17 cellular contexts compared by ENCODE assay signal in genomic region chr10:114845978-114846693, GRCh38. TPM values are rescaled to one million over a fixed set of nuclear protein-coding genes. Genes with fewer than 3 reads are reported as not detected.
DNase-seq lines count a peak whose midpoint lies in the region; ATAC-seq, FAIRE-seq and TF ChIP-seq lines count a peak whose summit lies in the region.
"Had no signal": no experiment of that assay in that cellular context is flagged by ENCODE, and none has a peak within 500 bp of the region (broad histone marks: within the 10 kb centered on the region; RNA-seq: fewer than 3 reads in every experiment).

No MANE protein-coding gene starts in this region.

- 86 to 93% methylated on average over 8 of the region's 8 CpGs for WGBS in pancreas, 2 donors

- peaks cover 7% of the 10 kb centered on the region for H3K4me1 Mint-ChIP-seq in activated naive CD8-positive, alpha-beta T cell treated with anti-CD3 and anti-CD28 coated beads for 36 hours
- H3K4me1 Mint-ChIP-seq in activated naive CD8-positive, alpha-beta T cell treated with anti-CD3 and anti-CD28 coated beads, Interleukin-2, amount 50 U/mL, for 24 hours, result peaks cover 13% of the 10 kb centered on the region
- H3K4me1 Mint-ChIP-seq in activated T-helper 17 cell treated with anti-CD3 and anti-CD28 coated beads, Interleukin-2, amount 50 U/mL, for 72 hours, result peaks cover 21% of the 10 kb centered on the region
- H3K4me1 Mint-ChIP-seq: CD14-positive monocyte had no signal

- intact Hi-C loops in pancreas (cut with DNase I), result no loop called here

- H3K4me3 ChIP-seq in pancreas, result no peak overlapping the region
- H3K4me3 ChIP-seq: HAP-1 had no signal

- H3K27me3 ChIP-seq in pancreas, result no peaks in the 10 kb centered on the region

- H3K36me3 Mint-ChIP-seq in activated naive CD8-positive, alpha-beta T cell treated with anti-CD3 and anti-CD28 coated beads for 36 hours, result peaks cover 20% of the 10 kb centered on the region
- peaks cover 56% of the 10 kb centered on the region for H3K36me3 Mint-ChIP-seq in activated naive CD8-positive, alpha-beta T cell treated with anti-CD3 and anti-CD28 coated beads, Interleukin-2, amount 50 U/mL, for 24 hours (ENCODE audit: low read depth)
- H3K36me3 Mint-ChIP-seq in activated T-helper 17 cell treated with anti-CD3 and anti-CD28 coated beads, Interleukin-2, amount 50 U/mL, for 72 hours (ENCODE audit: low read depth), result peaks cover 100% of the 10 kb centered on the region

- H3K36me3 ChIP-seq in pancreas, result peaks cover 0 to 66% (median 15%) of the 10 kb centered on the region in 3 donors

- no peaks in the 10 kb centered on the region for H3K27me3 Mint-ChIP-seq in activated naive CD8-positive, alpha-beta T cell treated with anti-CD3 and anti-CD28 coated beads for 36 hours
- H3K27me3 Mint-ChIP-seq in activated naive CD8-positive, alpha-beta T cell treated with anti-CD3 and anti-CD28 coated beads, Interleukin-2, amount 50 U/mL, for 24 hours, result no peaks in the 10 kb centered on the region
- no peaks in the 10 kb centered on the region for H3K27me3 Mint-ChIP-seq in activated T-helper 17 cell treated with anti-CD3 and anti-CD28 coated beads, Interleukin-2, amount 50 U/mL, for 72 hours

- no peak for ATAC-seq in activated naive CD8-positive, alpha-beta T cell treated with anti-CD3 and anti-CD28 coated beads, Interleukin-2, amount 50 U/mL, for 24 hours
- no peak for ATAC-seq in activated T-helper 17 cell treated with anti-CD3 and anti-CD28 coated beads, Interleukin-2, amount 50 U/mL, for 72 hours (replicated peaks)
- ATAC-seq in pancreas, result no peak
- ATAC-seq: CD8-positive, alpha-beta T cell had no signal

- TF ChIP-seq CTCF in pancreas (IDR thresholded peaks at IDR 0.05), result no peak

- H3K27ac Mint-ChIP-seq in activated naive CD8-positive, alpha-beta T cell treated with anti-CD3 and anti-CD28 coated beads for 36 hours, result peak overlapping the region; percentile 42
- H3K27ac Mint-ChIP-seq in activated naive CD8-positive, alpha-beta T cell treated with anti-CD3 and anti-CD28 coated beads, Interleukin-2, amount 50 U/mL, for 24 hours, result no peak overlapping the region
- peak overlapping the region; percentile 59 for H3K27ac Mint-ChIP-seq in activated T-helper 17 cell treated with anti-CD3 and anti-CD28 coated beads, Interleukin-2, amount 50 U/mL, for 72 hours
- H3K27ac Mint-ChIP-seq: CD14-positive monocyte; CD8-positive, alpha-beta T cell had no signal

- H3K4me1 ChIP-seq in pancreas, result no peaks in the 10 kb centered on the region
- H3K4me1 ChIP-seq: HAP-1 had no signal

- no peak overlapping the region for H3K4me3 Mint-ChIP-seq in activated naive CD8-positive, alpha-beta T cell treated with anti-CD3 and anti-CD28 coated beads for 36 hours
- H3K4me3 Mint-ChIP-seq in activated naive CD8-positive, alpha-beta T cell treated with anti-CD3 and anti-CD28 coated beads, Interleukin-2, amount 50 U/mL, for 24 hours, result no peak overlapping the region
- peak overlapping the region; percentile 27 for H3K4me3 Mint-ChIP-seq in activated T-helper 17 cell treated with anti-CD3 and anti-CD28 coated beads, Interleukin-2, amount 50 U/mL, for 72 hours
- H3K4me3 Mint-ChIP-seq: CD14-positive monocyte; CD8-positive, alpha-beta T cell had no signal

- H3K27ac ChIP-seq in pancreas, result no peak overlapping the region

- FAIRE-seq in GM19239 (lab: Jason Lieb, UNC) (peak; percentile 33), pancreas (lab: Jason Lieb, UNC) (peak; percentile 75)
- FAIRE-seq: D721Med, GM12892, H1 had no signal

- H3K9me3 ChIP-seq in pancreas, result no peaks in the 10 kb centered on the region
- H3K9me3 ChIP-seq: HAP-1 had no signal

- no peaks in the 10 kb centered on the region for H3K9me3 Mint-ChIP-seq in activated naive CD8-positive, alpha-beta T cell treated with anti-CD3 and anti-CD28 coated beads for 36 hours
- no peaks in the 10 kb centered on the region for H3K9me3 Mint-ChIP-seq in activated naive CD8-positive, alpha-beta T cell treated with anti-CD3 and anti-CD28 coated beads, Interleukin-2, amount 50 U/mL, for 24 hours
- no peaks in the 10 kb centered on the region for H3K9me3 Mint-ChIP-seq in activated T-helper 17 cell treated with anti-CD3 and anti-CD28 coated beads, Interleukin-2, amount 50 U/mL, for 72 hours
- H3K9me3 Mint-ChIP-seq: CD8-positive, alpha-beta T cell had no signal

- DNase-seq in activated naive CD8-positive, alpha-beta T cell treated with anti-CD3 and anti-CD28 coated beads for 36 hours, result no peak
- no peak for DNase-seq in activated naive CD8-positive, alpha-beta T cell treated with anti-CD3 and anti-CD28 coated beads, Interleukin-2, amount 50 U/mL, for 24 hours
- DNase-seq in GM19239 (ENCODE audit: insufficient read length, low spot score) (no peak), pancreas (no peak), NCI-H526 (lab: John Stamatoyannopoulos, UW) (no peak), NCI-H2171 treated with DMSO at 0.1 percent for 48 hours (lab: John Stamatoyannopoulos, UW) (no peak)
- DNase-seq: CD8-positive, alpha-beta T cell; COR-L47; DMS153; DMS79 treated with DMSO at 0.1 percent for 48 hours; EL had no signal

RNA-seq across cellular contexts. Expression of gene FHIP2A, which starts 24.6 kb away (rescaled TPM):
- 10 to 100 TPM; 13.2 to 14.7 TPM for total RNA-seq in activated naive CD8-positive, alpha-beta T cell treated with anti-CD3 and anti-CD28 coated beads for 36 hours
- total RNA-seq in activated T-helper 17 cell treated with anti-CD3 and anti-CD28 coated beads, Interleukin-2, amount 50 U/mL, for 72 hours, result 10 to 100 TPM; 22.8 to 31.2 TPM
- total RNA-seq in pancreas, result 10 to 100 TPM in 2 of 6 donors, 1 to 10 TPM in 4; 5.2 to 19.6 (median 9.0) TPM
- 1 to 10 TPM; 3.8 to 7.2 TPM for polyA plus RNA-seq in pancreas
